Comparison of ENCODE assay signal across 8 cellular contexts in the genomic region with DNA sequence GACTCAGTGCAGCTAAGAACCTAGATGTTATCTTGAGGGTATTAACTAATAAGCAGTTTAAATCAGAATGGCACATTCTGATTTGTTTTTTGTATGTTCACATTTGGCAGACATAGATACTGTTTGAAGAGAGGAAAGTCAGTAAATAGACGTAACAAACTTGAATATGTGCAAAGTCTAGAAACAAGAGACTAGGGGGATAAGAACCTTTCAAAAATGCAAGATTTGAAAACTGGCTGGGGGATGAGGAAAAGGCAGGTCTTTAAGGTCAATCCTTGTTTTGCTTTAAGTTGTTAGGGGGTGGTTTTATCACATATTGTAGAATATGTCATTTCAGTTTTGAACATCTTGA.
DNase-seq lines count a peak whose midpoint lies in the region; ATAC-seq and TF ChIP-seq lines count a peak whose summit lies in the region.
"Not testable (repeated sequence)": the region's sequence is repeated elsewhere in the genome, so short reads cannot be mapped to it uniquely, and the experiment has no call there.

No MANE protein-coding gene starts in this region.

- H3K27me3 ChIP-seq in A673 (replicated peaks; ENCODE audit: insufficient read depth, low read depth, low read length, poor library complexity) (peaks cover 29% of the 10 kb centered on the region), SK-N-SH (ENCODE audit: insufficient read depth) (peaks cover 30% of the 10 kb centered on the region), left ventricle myocardium inferior (ENCODE audit: low read depth) (peaks cover 46% of the 10 kb centered on the region)

- H3K4me3 ChIP-seq in A673 (ENCODE audit: low read depth, low read length, poor library complexity, severe bottlenecking), result peak overlapping the region; percentile 61
- H3K4me3 ChIP-seq in SK-N-SH (ENCODE audit: low read depth in 2 of 2, low read length in 1 of 2), result peak overlapping the region; percentile 48 to 64; a peak in 3 of 4 replicates
- peak overlapping the region; percentile 66 for H3K4me3 ChIP-seq in left ventricle myocardium inferior

- in situ Hi-C loops in KBM-7 (cut with MboI; ENCODE audit: low pct_unique_long_range_greater_than_20kb, low sequenced_read_pairs), result not testable (repeated sequence)

- H4K20me1 ChIP-seq in SK-N-SH (ENCODE audit: insufficient read depth), result not testable (repeated sequence)

- WGBS in SK-N-SH (ENCODE audit: low lambda C conversion rate), result 55% methylated on average over 1 of the region's 1 CpG

- BruUV-seq in A673 (replicated peaks; lab: Mats Ljungman, UMichigan), result not testable (repeated sequence)

- H3K36me3 Mint-ChIP-seq in activated T-cell treated with anti-CD3 and anti-CD28 coated beads, Interleukin-2, amount 50 U/mL, for 72 hours (ENCODE audit: insufficient read depth in 2 of 2); central memory CD8-positive, alpha-beta T cell (ENCODE audit: insufficient read depth); nephron progenitor cell (ENCODE audit: low read depth); stimulated activated naive CD8-positive, alpha-beta T cell treated with anti-CD3 and anti-CD28 coated beads, Interleukin-15, Interleukin-2, amounts not matched to agents 100 ng/mL and 50 ng/mL, for 24 hours (ENCODE audit: low read depth): not testable (repeated sequence)

- H3K4me3 Mint-ChIP-seq in activated T-cell treated with anti-CD3 and anti-CD28 coated beads, Interleukin-2, amount 50 U/mL, for 72 hours, result peak overlapping the region; percentile 38 to 59
- peak overlapping the region; percentile 47 for H3K4me3 Mint-ChIP-seq in central memory CD8-positive, alpha-beta T cell
- peak overlapping the region; percentile 71 for H3K4me3 Mint-ChIP-seq in nephron progenitor cell
- peak overlapping the region; percentile 62 for H3K4me3 Mint-ChIP-seq in stimulated activated naive CD8-positive, alpha-beta T cell treated with anti-CD3 and anti-CD28 coated beads, Interleukin-15, Interleukin-2, amounts not matched to agents 100 ng/mL and 50 ng/mL, for 24 hours

- not testable (repeated sequence) for H3K4me1 Mint-ChIP-seq in activated T-cell treated with anti-CD3 and anti-CD28 coated beads, Interleukin-2, amount 50 U/mL, for 72 hours (ENCODE audit: low read depth); central memory CD8-positive, alpha-beta T cell; nephron progenitor cell; stimulated activated naive CD8-positive, alpha-beta T cell treated with anti-CD3 and anti-CD28 coated beads, Interleukin-15, Interleukin-2, amounts not matched to agents 100 ng/mL and 50 ng/mL, for 24 hours (ENCODE audit: low read depth)

- H3K79me2 ChIP-seq in SK-N-SH (ENCODE audit: insufficient read depth), result not testable (repeated sequence)

- not testable (repeated sequence) for TF ChIP-seq RAD21 in SK-N-SH (IDR thresholded peaks at IDR 0.05; ENCODE audit: low read length)

- H3K27ac Mint-ChIP-seq in activated T-cell treated with anti-CD3 and anti-CD28 coated beads, Interleukin-2, amount 50 U/mL, for 72 hours; central memory CD8-positive, alpha-beta T cell (ENCODE audit: low read depth); nephron progenitor cell; stimulated activated naive CD8-positive, alpha-beta T cell treated with anti-CD3 and anti-CD28 coated beads, Interleukin-15, Interleukin-2, amounts not matched to agents 100 ng/mL and 50 ng/mL, for 24 hours: not testable (repeated sequence)

- H3K9me2 ChIP-seq in SK-N-SH, result not testable (repeated sequence)

- CTCF ChIA-PET in A673 (lab: Charles Lee); SK-N-SH (lab: Yijun Ruan, JAX): not testable (repeated sequence)

- not testable (repeated sequence) for H3F3A ChIP-seq in SK-N-SH (replicated peaks; ENCODE audit: insufficient read depth)

- H3K9ac ChIP-seq in SK-N-SH, result not testable (repeated sequence)

- H3K4me1 ChIP-seq in A673 (ENCODE audit: insufficient read depth, low read length, poor library complexity, severe bottlenecking); SK-N-SH (ENCODE audit: control insufficient read depth in 1 of 2, insufficient read depth in 2 of 2, low read depth in 1 of 2, low read length in 1 of 2): not testable (repeated sequence)
- H3K4me1 ChIP-seq in left ventricle myocardium inferior, result peaks cover 14% of the 10 kb centered on the region

- TF ChIP-seq EP300 in SK-N-SH (IDR thresholded peaks at IDR 0.05; ENCODE audit: borderline replicate concordance in 1 of 2, low read depth in 1 of 2, low read length in 1 of 2), result not testable (repeated sequence)

- DNase-seq in A673 (ENCODE audit: low spot score); SK-N-SH; activated T-cell treated with anti-CD3 and anti-CD28 coated beads, Interleukin-2, amount 50 U/mL, for 72 hours; central memory CD8-positive, alpha-beta T cell (ENCODE audit: low spot score in 2 of 2); left ventricle myocardium inferior; nephron progenitor cell: not testable (repeated sequence)
- DNase-seq in KBM-7, result peak; percentile 23

- H3K9me3 ChIP-seq in A673 (ENCODE audit: low read depth, low read length, poor library complexity, severe bottlenecking); SK-N-SH; left ventricle myocardium inferior (replicated peaks): not testable (repeated sequence)

- H3K27me3 Mint-ChIP-seq in activated T-cell treated with anti-CD3 and anti-CD28 coated beads, Interleukin-2, amount 50 U/mL, for 72 hours (ENCODE audit: low read depth), result peaks cover 27% of the 10 kb centered on the region
- peaks cover 40% of the 10 kb centered on the region for H3K27me3 Mint-ChIP-seq in central memory CD8-positive, alpha-beta T cell
- H3K27me3 Mint-ChIP-seq in nephron progenitor cell (ENCODE audit: low read depth, poor library complexity), result peaks cover 47% of the 10 kb centered on the region
- H3K27me3 Mint-ChIP-seq in stimulated activated naive CD8-positive, alpha-beta T cell treated with anti-CD3 and anti-CD28 coated beads, Interleukin-15, Interleukin-2, amounts not matched to agents 100 ng/mL and 50 ng/mL, for 24 hours, result peaks cover 24% of the 10 kb centered on the region

- POLR2A ChIA-PET in A673 (lab: Charles Lee; ENCODE audit: low non-redundant PET); SK-N-SH (lab: Yijun Ruan, JAX): not testable (repeated sequence)

- intact Hi-C loops in A673 (cut with micrococcal nuclease; ENCODE audit: unreplicated experiment); left ventricle myocardium inferior (cut with micrococcal nuclease): not testable (repeated sequence)

- H3K27ac ChIP-seq in A673 (ENCODE audit: low read depth, low read length, poor library complexity, severe bottlenecking); SK-N-SH (ENCODE audit: low read depth in 2 of 2, low read length in 1 of 2); left ventricle myocardium inferior (replicated peaks): not testable (repeated sequence)

- TF ChIP-seq CTCF in A673 (conservative IDR thresholded peaks at IDR 0.05; ENCODE audit: low read depth, low read length); SK-N-SH (IDR thresholded peaks at IDR 0.05); left ventricle myocardium inferior (IDR thresholded peaks at IDR 0.05; ENCODE audit: borderline replicate concordance); nephron progenitor cell (IDR thresholded peaks at IDR 0.05): not testable (repeated sequence)

- not testable (repeated sequence) for H3K36me3 ChIP-seq in A673 (ENCODE audit: insufficient read depth, low read length, poor library complexity, severe bottlenecking); SK-N-SH (replicated peaks in 1 of 2; ENCODE audit: control insufficient read depth in 1 of 2, insufficient read depth in 2 of 2, low read length in 1 of 2); left ventricle myocardium inferior

- ATAC-seq in activated T-cell treated with anti-CD3 and anti-CD28 coated beads, Interleukin-2, amount 50 U/mL, for 72 hours (replicated peaks in 1 of 2); central memory CD8-positive, alpha-beta T cell (replicated peaks; ENCODE audit: extremely low read depth, poor library complexity, severe bottlenecking): not testable (repeated sequence)

- peak overlapping the region; percentile 94 for H2AFZ ChIP-seq in SK-N-SH (ENCODE audit: low read depth)

- H3K9me3 Mint-ChIP-seq in activated T-cell treated with anti-CD3 and anti-CD28 coated beads, Interleukin-2, amount 50 U/mL, for 72 hours; central memory CD8-positive, alpha-beta T cell; nephron progenitor cell; stimulated activated naive CD8-positive, alpha-beta T cell treated with anti-CD3 and anti-CD28 coated beads, Interleukin-15, Interleukin-2, amounts not matched to agents 100 ng/mL and 50 ng/mL, for 24 hours: not testable (repeated sequence)

- H3K4me2 ChIP-seq in SK-N-SH, result peak overlapping the region; percentile 95

TF ChIP-seq in SK-N-SH, 30 proteins besides CTCF, POLR2A, EP300 and RAD21:
- TF ChIP-seq EZH2phosphoT487 (IDR thresholded peaks at IDR 0.05; ENCODE audit: borderline replicate concordance, low read depth), result peak; percentile 35; the same call in 1 of the 2 replicates
